Comparison of ENCODE assay signal across 10 cellular contexts in the genomic region with DNA sequence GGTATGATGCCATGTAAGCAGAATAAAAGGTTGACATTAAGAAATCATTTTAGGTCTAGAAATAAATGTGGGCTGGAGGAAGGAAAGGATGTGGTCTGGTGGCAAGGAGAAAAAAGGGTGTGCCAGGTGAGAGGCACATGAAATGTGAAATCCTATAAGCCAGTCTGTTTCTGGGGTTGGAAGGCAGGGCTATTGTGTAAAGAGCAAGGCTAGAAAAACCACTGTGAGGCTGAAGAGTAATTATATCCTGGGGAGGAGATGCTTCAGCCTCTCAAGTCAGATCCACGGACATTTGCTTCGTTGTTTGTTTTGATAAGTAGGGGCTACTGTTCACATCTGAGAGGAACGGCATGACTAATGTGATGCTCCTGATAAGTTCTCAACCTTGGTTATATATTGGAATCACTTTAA.
DNase-seq lines count a peak whose midpoint lies in the region; ATAC-seq and TF ChIP-seq lines count a peak whose summit lies in the region.
"Had no signal": no experiment of that assay in that cellular context is flagged by ENCODE, and none has a peak within 500 bp of the region (broad histone marks: within the 10 kb centered on the region; RNA-seq: fewer than 3 reads in every experiment).

No MANE protein-coding gene starts in this region.

- no peaks in the 10 kb centered on the region for H3K36me3 ChIP-seq in mesenchymal stem cell (ENCODE audit: control insufficient read depth in 1 of 2, insufficient read depth in 2 of 2, low read depth in 1 of 2, low read length in 2 of 2)

- H3K4me1 Mint-ChIP-seq in T-helper 2 cell treated with Interferon-gamma antibody and Interleukin-4, amounts not matched to agents 5 μg/mL and 100 μg/mL, for 36 hours (ENCODE audit: low read depth): peaks cover 59% of the 10 kb centered on the region

- no peak overlapping the region for H2BK15ac ChIP-seq in mesenchymal stem cell (ENCODE audit: low read depth, poor library complexity, severe bottlenecking)

- H2AFZ ChIP-seq in mesenchymal stem cell (ENCODE audit: low read depth, low read length): no peak overlapping the region

- intact Hi-C loops in cardiac septum (cut with DNase I): no loop called here

- H3K4me3 Mint-ChIP-seq in T-helper 2 cell treated with Interferon-gamma antibody and Interleukin-4, amounts not matched to agents 5 μg/mL and 100 μg/mL, for 36 hours: peak overlapping the region; percentile 65

- peaks cover 0 to 3% of the 10 kb centered on the region in 2 experiments for H3K27me3 ChIP-seq in mesenchymal stem cell (ENCODE audit: control insufficient read depth in 1 of 2, insufficient read depth in 1 of 2, low read length in 2 of 2)

- no peaks in the 10 kb centered on the region for H3K4me1 ChIP-seq in mesenchymal stem cell (ENCODE audit: control insufficient read depth, insufficient read depth, low read depth, low read length)

- H3K14ac ChIP-seq in mesenchymal stem cell (ENCODE audit: low read length in 2 of 2): no peak overlapping the region

- no peak overlapping the region for H3K4me2 ChIP-seq in mesenchymal stem cell (ENCODE audit: low read length, poor library complexity, severe bottlenecking)

- H3K27ac ChIP-seq in mesenchymal stem cell (ENCODE audit: low read length, poor library complexity, severe bottlenecking): no peak overlapping the region
- H3K27ac ChIP-seq: 22Rv1 had no signal

- no peak overlapping the region for H2BK120ac ChIP-seq in mesenchymal stem cell (ENCODE audit: low read depth, low read length)

- 0% methylated on average over 2 of the region's 3 CpGs for WGBS in mesenchymal stem cell

- H3K9me3 Mint-ChIP-seq in T-helper 2 cell treated with Interferon-gamma antibody and Interleukin-4, amounts not matched to agents 5 μg/mL and 100 μg/mL, for 36 hours: no peaks in the 10 kb centered on the region

- peak overlapping the region in 1 of 2 experiments; percentile 24 for H3K4ac ChIP-seq in mesenchymal stem cell (ENCODE audit: low read depth in 1 of 2, low read length in 2 of 2)

- H3K27me3 Mint-ChIP-seq in T-helper 2 cell treated with Interferon-gamma antibody and Interleukin-4, amounts not matched to agents 5 μg/mL and 100 μg/mL, for 36 hours (ENCODE audit: low read depth): no peaks in the 10 kb centered on the region

- no peak overlapping the region for H2BK5ac ChIP-seq in mesenchymal stem cell (ENCODE audit: low read depth, low read length, poor library complexity, severe bottlenecking)

- no peak overlapping the region for H2AK5ac ChIP-seq in mesenchymal stem cell (ENCODE audit: low read length, severe bottlenecking)

- H3K79me1 ChIP-seq in mesenchymal stem cell (replicated peaks; ENCODE audit: low read length, poor library complexity, severe bottlenecking): no peaks in the 10 kb centered on the region

- H3K36me3 Mint-ChIP-seq in T-helper 2 cell treated with Interferon-gamma antibody and Interleukin-4, amounts not matched to agents 5 μg/mL and 100 μg/mL, for 36 hours (ENCODE audit: low read depth): peaks cover 7% of the 10 kb centered on the region

- no peak overlapping the region for H4K91ac ChIP-seq in mesenchymal stem cell (ENCODE audit: low read length)

- H3K4me3 ChIP-seq in mesenchymal stem cell (ENCODE audit: insufficient read depth in 1 of 2, low read depth in 1 of 2, low read length in 2 of 2): no peak overlapping the region

- H3K9me3 ChIP-seq in mesenchymal stem cell (ENCODE audit: control insufficient read depth, low read length): no peaks in the 10 kb centered on the region

- ATAC-seq in HG03066 (IDR thresholded peaks at IDR 0.05; ENCODE audit: low read depth, unreplicated experiment): peak; percentile 27
- no peak for ATAC-seq in GM18505 (IDR thresholded peaks at IDR 0.05; ENCODE audit: unreplicated experiment)
- no peak for ATAC-seq in HG02840 (IDR thresholded peaks at IDR 0.05; ENCODE audit: low FRiP score, unreplicated experiment)

- H2BK12ac ChIP-seq in mesenchymal stem cell (ENCODE audit: low read length in 2 of 2): no peak overlapping the region

- no peak overlapping the region for H4K8ac ChIP-seq in mesenchymal stem cell (ENCODE audit: low read length)

- DNase-seq in DMS53 (lab: John Stamatoyannopoulos, UW) (peak; percentile 12), DMS53 treated with DMSO at 0.1 percent for 48 hours (lab: John Stamatoyannopoulos, UW; ENCODE audit: unreplicated experiment) (no peak), mesenchymal stem cell (peak; percentile 57), cardiac septum (ENCODE audit: low spot score) (no peak)
- peak; percentile 21 for DNase-seq in T-helper 2 cell treated with Interferon-gamma antibody and Interleukin-4, amounts not matched to agents 5 μg/mL and 100 μg/mL, for 36 hours (ENCODE audit: low spot score)
- DNase-seq: effector CD4-positive, alpha-beta T cell had no signal

- no peak overlapping the region for H3K23ac ChIP-seq in mesenchymal stem cell (ENCODE audit: low read length in 2 of 2)

- H3K9ac ChIP-seq in mesenchymal stem cell (ENCODE audit: low read length): no peak overlapping the region

- H3K18ac ChIP-seq in mesenchymal stem cell (ENCODE audit: low read depth in 1 of 2, low read length in 2 of 2): peak overlapping the region in 1 of 2 experiments; percentile 64

- no peak for TF ChIP-seq POLR2A in GM18505 (IDR thresholded peaks at IDR 0.05; ENCODE audit: borderline replicate concordance, extremely low read depth, insufficient read depth, insufficient read length)

- peak overlapping the region; percentile 88 for H3K27ac Mint-ChIP-seq in T-helper 2 cell treated with Interferon-gamma antibody and Interleukin-4, amounts not matched to agents 5 μg/mL and 100 μg/mL, for 36 hours

Comparison
In these comparisons a context has a peak if more than half of its experiments do, and no peak if none do; other contexts are left out.
1. DNase-seq: peak in DMS53 (single experiment), T-helper 2 cell treated with Interferon-gamma antibody and Interleukin-4, amounts not matched to agents 5 μg/mL and 100 μg/mL, for 36 hours (single experiment) and mesenchymal stem cell (single experiment); none in DMS53 treated with DMSO at 0.1 percent for 48 hours (single experiment) and cardiac septum (single experiment).